23 cellular contexts compared by ENCODE assay signal in the genomic region with DNA sequence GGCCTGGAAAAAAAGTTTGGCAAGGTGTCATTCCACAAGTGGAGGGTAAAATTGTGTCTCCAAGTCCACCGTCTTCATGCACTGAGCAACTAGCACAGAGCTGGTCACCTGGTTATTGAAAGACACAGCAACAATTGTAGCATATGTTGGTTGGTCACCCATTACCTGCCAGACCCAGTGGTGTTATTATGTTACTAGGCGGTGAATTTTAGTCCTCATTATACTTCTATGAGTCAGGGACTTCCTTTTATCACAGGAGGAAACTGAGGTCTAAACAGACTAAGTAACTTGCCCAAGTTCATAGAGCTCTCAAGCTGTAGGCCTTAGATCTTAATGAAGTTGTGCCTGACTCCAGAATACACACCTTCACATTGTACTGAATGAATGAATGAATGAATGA.
DNase-seq lines count a peak whose midpoint lies in the region; ATAC-seq and TF ChIP-seq lines count a peak whose summit lies in the region.
"Had no signal": no experiment of that assay in that cellular context is flagged by ENCODE, and none has a peak within 500 bp of the region (broad histone marks: within the 10 kb centered on the region; RNA-seq: fewer than 3 reads in every experiment).

No MANE protein-coding gene starts in this region.

- no peaks in the 10 kb centered on the region for H3K27me3 ChIP-seq in ACC112 (ENCODE audit: insufficient read depth, low read length)
- H3K27me3 ChIP-seq in Loucy (ENCODE audit: insufficient read depth, low read length, poor library complexity, severe bottlenecking) = no peaks in the 10 kb centered on the region
- no peaks in the 10 kb centered on the region for H3K27me3 ChIP-seq in mammary epithelial cell (ENCODE audit: insufficient read depth, low read length)
- H3K27me3 ChIP-seq in thyroid gland = no peaks in the 10 kb centered on the region
- H3K27me3 ChIP-seq: BE2C, neutrophil had no signal

- CTCF ChIA-PET in mammary epithelial cell (lab: Charles Lee; ENCODE audit: low non-redundant PET) = no interaction called here

- H3K36me3 ChIP-seq in ACC112 (ENCODE audit: insufficient read depth, low read length) (no peaks in the 10 kb centered on the region), Loucy (ENCODE audit: insufficient read depth, low read length) (no peaks in the 10 kb centered on the region), mammary epithelial cell (ENCODE audit: insufficient read depth, low read length) (no peaks in the 10 kb centered on the region), thyroid gland (no peaks in the 10 kb centered on the region)
- H3K36me3 ChIP-seq: BE2C, neutrophil had no signal

- peak overlapping the region; percentile 3; the same call in 1 of the 2 replicates for H3K4me3 ChIP-seq in ACC112 (ENCODE audit: low read depth, low read length)
- H3K4me3 ChIP-seq in Loucy (ENCODE audit: low read length, poor library complexity, severe bottlenecking) = peak overlapping the region; percentile 24
- H3K4me3 ChIP-seq in mammary epithelial cell (replicated peaks in 1 of 3; ENCODE audit: insufficient read depth in 1 of 3, low read depth in 2 of 3, low read length in 3 of 3) = no peak overlapping the region
- no peak overlapping the region for H3K4me3 ChIP-seq in thyroid gland (replicated peaks in 1 of 3)
- H3K4me3 ChIP-seq: psoas muscle had no signal

- DNase-seq in mammary epithelial cell = no peak
- DNase-seq in mesothelial cell of epicardium (ENCODE audit: low spot score in 2 of 2, unreplicated experiment in 2 of 2) = no peak
- no peak for DNase-seq in anterior cingulate cortex (lab: John Stamatoyannopoulos, UW)
- DNase-seq in thyroid gland = no peak
- DNase-seq: activated CD4-positive, alpha-beta T cell treated with anti-CD3 and anti-CD28 coated beads, Interleukin-2, amount 50 U/mL, for 1 hour; activated CD8-positive, alpha-beta memory T cell treated with anti-CD3 and anti-CD28 coated beads, Interleukin-2, amount 10 ng/mL, durations not matched to agents 7 days and 5 days; activated naive CD4-positive, alpha-beta T cell treated with anti-CD3 and anti-CD28 coated beads for 36 hours; central memory CD4-positive, alpha-beta T cell; COR-L47; DND-41; MM.1S; NCI-H1436; NCI-H510A; stimulated activated CD4-positive, alpha-beta T cell treated with anti-CD3 and anti-CD28 coated beads, Interleukin-2, amount 100 ng/mL, for 24 hours had no signal

- H3K79me2 ChIP-seq in ACC112 (ENCODE audit: control insufficient read depth, insufficient read depth, low read length, unreplicated experiment) (no peaks in the 10 kb centered on the region), Loucy (ENCODE audit: insufficient read depth, low read length) (no peaks in the 10 kb centered on the region), mammary epithelial cell (ENCODE audit: insufficient read depth, low read length) (no peaks in the 10 kb centered on the region)

- H3F3A ChIP-seq in Loucy (ENCODE audit: low read depth) = peaks cover 25% of the 10 kb centered on the region

- no peak for TF ChIP-seq CTCF in Loucy (conservative IDR thresholded peaks at IDR 0.05; ENCODE audit: low read length)
- no peak for TF ChIP-seq CTCF in mammary epithelial cell (conservative IDR thresholded peaks at IDR 0.05 in 1 of 2, IDR thresholded peaks at IDR 0.05 in 1 of 2; ENCODE audit: extremely low read depth in 1 of 2, insufficient read depth in 1 of 2, low read depth in 1 of 2, low read length in 2 of 2)
- no peak for TF ChIP-seq CTCF in mesothelial cell of epicardium (IDR thresholded peaks at IDR 0.05; ENCODE audit: unreplicated experiment)
- TF ChIP-seq CTCF in thyroid gland (IDR thresholded peaks at IDR 0.05) = no peak

- 100% methylated on average over 2 of the region's 2 CpGs for WGBS in mammary epithelial cell (ENCODE audit: low coverage, missing lambda C conversion rate)
- WGBS in thyroid gland, 2 donors = 90 to 94% methylated on average over 2 of the region's 2 CpGs

- H3K4me1 ChIP-seq in ACC112 (ENCODE audit: control insufficient read depth, insufficient read depth, low read length, unreplicated experiment) (peaks cover 36% of the 10 kb centered on the region), Loucy (ENCODE audit: insufficient read depth, low read length, poor library complexity, severe bottlenecking) (peaks cover 55% of the 10 kb centered on the region), mammary epithelial cell (ENCODE audit: insufficient read depth, low read length) (peaks cover 22% of the 10 kb centered on the region), thyroid gland (peaks cover 0 to 6% of the 10 kb centered on the region in 2 donors)
- H3K4me1 ChIP-seq: BE2C, psoas muscle had no signal

- peaks cover 34% of the 10 kb centered on the region for H3K4me1 Mint-ChIP-seq in mesothelial cell of epicardium
- H3K4me1 Mint-ChIP-seq: activated CD8-positive, alpha-beta memory T cell treated with anti-CD3 and anti-CD28 coated beads, Interleukin-2, amount 10 ng/mL, durations not matched to agents 7 days and 5 days had no signal

- BruUV-seq in mammary epithelial cell (replicated peaks; lab: Mats Ljungman, UMichigan) = no TSS peak

- peak overlapping the region; percentile 93 for H3K27ac ChIP-seq in ACC112 (ENCODE audit: low read depth, low read length)
- H3K27ac ChIP-seq in mammary epithelial cell (ENCODE audit: insufficient read depth, low read depth, low read length) = peak overlapping the region; percentile 75
- no peak overlapping the region for H3K27ac ChIP-seq in thyroid gland
- H3K27ac ChIP-seq: neutrophil, psoas muscle, VCaP had no signal

- no peaks in the 10 kb centered on the region for H3K9me3 ChIP-seq in Loucy (ENCODE audit: insufficient read depth, low read depth, low read length)
- no peaks in the 10 kb centered on the region for H3K9me3 ChIP-seq in mammary epithelial cell (replicated peaks; ENCODE audit: insufficient read depth, low read length)
- no peaks in the 10 kb centered on the region for H3K9me3 ChIP-seq in thyroid gland
- H3K9me3 ChIP-seq: BE2C, neutrophil, psoas muscle had no signal

- H3K36me3 Mint-ChIP-seq in mesothelial cell of epicardium = no peaks in the 10 kb centered on the region
- H3K36me3 Mint-ChIP-seq: activated CD8-positive, alpha-beta memory T cell treated with anti-CD3 and anti-CD28 coated beads, Interleukin-2, amount 10 ng/mL, durations not matched to agents 7 days and 5 days had no signal

- no peaks in the 10 kb centered on the region for H3K27me3 Mint-ChIP-seq in mesothelial cell of epicardium (ENCODE audit: low read depth)

- ATAC-seq in HG02938 (IDR thresholded peaks at IDR 0.05; ENCODE audit: unreplicated experiment) (no peak), HG02885 (IDR thresholded peaks at IDR 0.05; ENCODE audit: poor library complexity, unreplicated experiment) (no peak)
- ATAC-seq: activated CD8-positive, alpha-beta memory T cell treated with anti-CD3 and anti-CD28 coated beads, Interleukin-2, amount 10 ng/mL, durations not matched to agents 7 days and 5 days had no signal

- dilution Hi-C loops in mammary epithelial cell (cut with HindIII; ENCODE audit: low sequenced_read_pairs) = loop anchor here (5.0 kb wide), 2 partner anchors 45 to 410 kb away; no protein-coding TSS in a partner anchor

- H3K9me2 ChIP-seq in Loucy (replicated peaks; ENCODE audit: low read depth, low read length) = no peaks in the 10 kb centered on the region

- no peaks in the 10 kb centered on the region for H4K20me1 ChIP-seq in Loucy (ENCODE audit: insufficient read depth, low read length, poor library complexity, severe bottlenecking)
- no peaks in the 10 kb centered on the region for H4K20me1 ChIP-seq in mammary epithelial cell (ENCODE audit: insufficient read depth, low read length)

- H3K9ac ChIP-seq in Loucy (ENCODE audit: low read depth, low read length, poor library complexity, severe bottlenecking) (peak overlapping the region; percentile 70), mammary epithelial cell (ENCODE audit: insufficient read depth, low read length) (peak overlapping the region; percentile 56)

- in situ Hi-C loops in mammary epithelial cell (cut with MboI; ENCODE audit: low sequenced_read_pairs in 2 of 2) = loop anchor here in 1 of 2 donors (5.0 to 10.0 kb wide), 2 partner anchors 50 to 72 kb away; no protein-coding TSS in a partner anchor

- H3K4me3 Mint-ChIP-seq in mesothelial cell of epicardium = no peak overlapping the region
- H3K4me3 Mint-ChIP-seq: activated CD8-positive, alpha-beta memory T cell treated with anti-CD3 and anti-CD28 coated beads, Interleukin-2, amount 10 ng/mL, durations not matched to agents 7 days and 5 days; activated naive CD4-positive, alpha-beta T cell treated with anti-CD3 and anti-CD28 coated beads for 36 hours; T-helper 2 cell treated with Interferon-gamma antibody and Interleukin-4, amounts not matched to agents 5 μg/mL and 100 μg/mL, for 36 hours had no signal

- peak overlapping the region; percentile 97 for H3K27ac Mint-ChIP-seq in mesothelial cell of epicardium
- H3K27ac Mint-ChIP-seq: activated CD8-positive, alpha-beta memory T cell treated with anti-CD3 and anti-CD28 coated beads, Interleukin-2, amount 10 ng/mL, durations not matched to agents 7 days and 5 days; activated naive CD4-positive, alpha-beta T cell treated with anti-CD3 and anti-CD28 coated beads for 36 hours; T-helper 2 cell treated with Interferon-gamma antibody and Interleukin-4, amounts not matched to agents 5 μg/mL and 100 μg/mL, for 36 hours had no signal

- no peak for TF ChIP-seq POLR2A in thyroid gland (IDR thresholded peaks at IDR 0.05)

- H3K4me2 ChIP-seq in Loucy (ENCODE audit: low read depth, low read length, poor library complexity, severe bottlenecking) (peak overlapping the region; percentile 45), mammary epithelial cell (ENCODE audit: insufficient read depth, low read depth, low read length) (peak overlapping the region; percentile 4)

- intact Hi-C loops in mammary epithelial cell (cut with micrococcal nuclease) (loop anchor here (1.0 to 2.0 kb wide), 6 partner anchors 48 to 408 kb away; no protein-coding TSS in a partner anchor), thyroid gland (cut with DNase I) (no loop called here)

- H2AFZ ChIP-seq in ACC112 (ENCODE audit: low read length, unreplicated experiment) (peak overlapping the region; percentile 10), Loucy (ENCODE audit: low read length) (no peak overlapping the region), mammary epithelial cell (ENCODE audit: low read depth, low read length) (peak overlapping the region; percentile 35)

- peaks cover 4% of the 10 kb centered on the region for H3K9me3 Mint-ChIP-seq in mesothelial cell of epicardium
- H3K9me3 Mint-ChIP-seq: activated naive CD4-positive, alpha-beta T cell treated with anti-CD3 and anti-CD28 coated beads for 36 hours; T-helper 2 cell treated with Interferon-gamma antibody and Interleukin-4, amounts not matched to agents 5 μg/mL and 100 μg/mL, for 36 hours had no signal

Comparison
In these comparisons a context has a peak if more than half of its experiments do, and no peak if none do; other contexts are left out.
1. H3K27ac ChIP-seq: peak in ACC112 (single experiment) and mammary epithelial cell (single experiment); none in thyroid gland (0 of 3).
2. H3K4me3 ChIP-seq: peak in ACC112 (single experiment) and Loucy (single experiment); none in mammary epithelial cell (0 of 3) and thyroid gland (0 of 3).